24 cellular contexts compared by ENCODE assay signal in genomic region chr2:232983669-232983991, GRCh38. TPM values are rescaled to one million over a fixed set of nuclear protein-coding genes. Genes with fewer than 3 reads are reported as not detected.
A peak's percentile ranks its signal among the peaks of the same experiment; 100 is the strongest.
DNase-seq lines count a peak whose midpoint lies in the region; ATAC-seq and TF ChIP-seq lines count a peak whose summit lies in the region.
"Had no signal": no experiment of that assay in that cellular context is flagged by ENCODE, and none has a peak within 500 bp of the region (broad histone marks: within the 10 kb centered on the region; RNA-seq: fewer than 3 reads in every experiment).

No MANE protein-coding gene starts in this region.

- 48 to 50% methylated on average over 10 of the region's 10 CpGs for WGBS in heart right ventricle, 2 donors

- H3K9me3 ChIP-seq in Karpas-422 (ENCODE audit: low read length) (no peaks in the 10 kb centered on the region), neural progenitor cell (ENCODE audit: low read depth) (no peaks in the 10 kb centered on the region), heart right ventricle (peaks cover 0 to 7% (median 0%) of the 10 kb centered on the region in 11 donors)

- no peaks in the 10 kb centered on the region for H3F3A ChIP-seq in neural progenitor cell (ENCODE audit: low read depth)

- H3K4me1 ChIP-seq in Karpas-422 (ENCODE audit: low read length) (peaks cover 6% of the 10 kb centered on the region), neural progenitor cell (no peaks in the 10 kb centered on the region), heart right ventricle (no peaks in the 10 kb centered on the region)

- ATAC-seq in heart right ventricle = no peak
- no peak for ATAC-seq in HG03135 (IDR thresholded peaks at IDR 0.05; ENCODE audit: unreplicated experiment)
- ATAC-seq in HG02884 (IDR thresholded peaks at IDR 0.05; ENCODE audit: unreplicated experiment) = no peak
- ATAC-seq: GM12878 had no signal

- H3K27ac ChIP-seq in Karpas-422 (ENCODE audit: low read length) = no peak overlapping the region
- no peak overlapping the region for H3K27ac ChIP-seq in neural progenitor cell
- no peak overlapping the region for H3K27ac ChIP-seq in heart right ventricle
- H3K27ac ChIP-seq: BLaER1 treated with 17β-estradiol and CSF1 and Interleukin-3, amounts not matched to agents 10 nM and 100 nM had no signal

- peaks cover 22% of the 10 kb centered on the region for H3K4me1 Mint-ChIP-seq in chondrocyte (ENCODE audit: low read depth)
- H3K4me1 Mint-ChIP-seq in neural progenitor cell = peaks cover 26% of the 10 kb centered on the region
- H3K4me1 Mint-ChIP-seq: CD4-positive, alpha-beta memory T cell had no signal

- H3K79me2 ChIP-seq in Karpas-422 (ENCODE audit: low read length) (no peaks in the 10 kb centered on the region), neural progenitor cell (ENCODE audit: low read depth) (no peaks in the 10 kb centered on the region)

- no peaks in the 10 kb centered on the region for H3K36me3 Mint-ChIP-seq in chondrocyte (ENCODE audit: low read depth)
- H3K36me3 Mint-ChIP-seq in neural progenitor cell = no peaks in the 10 kb centered on the region

- H3K27me3 Mint-ChIP-seq in chondrocyte (ENCODE audit: low read depth) (peaks cover 4% of the 10 kb centered on the region), neural progenitor cell (ENCODE audit: insufficient read depth, low read depth) (peaks cover 7% of the 10 kb centered on the region)

- H3K27ac Mint-ChIP-seq in chondrocyte (ENCODE audit: unreplicated experiment) (no peak overlapping the region), neural progenitor cell (no peak overlapping the region)

- no peaks in the 10 kb centered on the region for H3K27me3 ChIP-seq in Karpas-422 (ENCODE audit: low read length)
- H3K27me3 ChIP-seq in neural progenitor cell = no peaks in the 10 kb centered on the region
- peaks cover 0 to 66% (median 31%) of the 10 kb centered on the region in 7 donors for H3K27me3 ChIP-seq in heart right ventricle
- H3K27me3 ChIP-seq: BLaER1 treated with 17β-estradiol and CSF1 and Interleukin-3, amounts not matched to agents 10 nM and 100 nM had no signal

- no peak for TF ChIP-seq CTCF in chondrocyte (IDR thresholded peaks at IDR 0.05)
- no peak for TF ChIP-seq CTCF in neural progenitor cell (IDR thresholded peaks at IDR 0.05)
- no peak for TF ChIP-seq CTCF in heart right ventricle (IDR thresholded peaks at IDR 0.05)

- intact Hi-C loops in heart right ventricle (cut with DNase I) = no loop called here

- peaks cover 4% of the 10 kb centered on the region for H3K9me3 Mint-ChIP-seq in chondrocyte (ENCODE audit: low read depth)
- no peaks in the 10 kb centered on the region for H3K9me3 Mint-ChIP-seq in neural progenitor cell

- no peaks in the 10 kb centered on the region for H3K9me2 ChIP-seq in Karpas-422 (replicated peaks; ENCODE audit: insufficient read depth, low read length)

- no peak overlapping the region for H3K4me2 ChIP-seq in Karpas-422 (ENCODE audit: low read depth, low read length, poor library complexity, severe bottlenecking)
- H3K4me2 ChIP-seq in neural progenitor cell = no peak overlapping the region

- H3K4me3 Mint-ChIP-seq in chondrocyte (ENCODE audit: unreplicated experiment) (no peak overlapping the region), neural progenitor cell (no peak overlapping the region)
- H3K4me3 Mint-ChIP-seq: CD4-positive, alpha-beta memory T cell had no signal

- H2AFZ ChIP-seq in Karpas-422 (ENCODE audit: low read length) (peak overlapping the region; percentile 82; the same call in 1 of the 2 replicates), neural progenitor cell (replicated peaks) (peak overlapping the region; percentile 66)

- no peaks in the 10 kb centered on the region for H3K36me3 ChIP-seq in Karpas-422 (ENCODE audit: insufficient read depth, low read length)
- H3K36me3 ChIP-seq in neural progenitor cell = no peaks in the 10 kb centered on the region
- H3K36me3 ChIP-seq in heart right ventricle = no peaks in the 10 kb centered on the region
- H3K36me3 ChIP-seq: BLaER1 treated with 17β-estradiol and CSF1 and Interleukin-3, amounts not matched to agents 10 nM and 100 nM had no signal

- no peak overlapping the region for H3K9ac ChIP-seq in Karpas-422 (ENCODE audit: low read length)
- H3K9ac ChIP-seq in neural progenitor cell = no peak overlapping the region
- H3K9ac ChIP-seq: BLaER1 treated with 17β-estradiol and CSF1 and Interleukin-3, amounts not matched to agents 10 nM and 100 nM had no signal

- H4K20me1 ChIP-seq in Karpas-422 (ENCODE audit: insufficient read depth, low read depth, low read length) (no peaks in the 10 kb centered on the region), neural progenitor cell (ENCODE audit: low read depth) (no peaks in the 10 kb centered on the region)
- H4K20me1 ChIP-seq: BLaER1 treated with 17β-estradiol and CSF1 and Interleukin-3, amounts not matched to agents 10 nM and 100 nM had no signal

- DNase-seq in Karpas-422 = no peak
- DNase-seq in chondrocyte (ENCODE audit: low spot score) = peak; percentile 18
- DNase-seq in neural progenitor cell (ENCODE audit: low spot score) = no peak
- no peak for DNase-seq in NCI-H774 (lab: John Stamatoyannopoulos, UW)
- no peak for DNase-seq in heart right ventricle
- DNase-seq: AML-193; CD4-positive, alpha-beta memory T cell; COR-L47; Kasumi-1; MV-4-11; NCI-H1105 treated with DMSO at 0.1 percent for 48 hours; NCI-H146; NCI-H1930; NCI-H2107; NCI-H524; NCI-H82; NK-92 treated with Interleukin-12 subunit alpha and Interleukin-12 subunit beta, amount 100 ng/mL, for 24 hours; SHP77 treated with DMSO at 0.1 percent for 48 hours had no signal

- no peak overlapping the region for H3K4me3 ChIP-seq in Karpas-422 (ENCODE audit: low read length)
- H3K4me3 ChIP-seq in neural progenitor cell = no peak overlapping the region
- H3K4me3 ChIP-seq in heart right ventricle = no peak overlapping the region
- H3K4me3 ChIP-seq: BLaER1 treated with 17β-estradiol and CSF1 and Interleukin-3, amounts not matched to agents 10 nM and 100 nM; GM12878 had no signal

RNA-seq across cellular contexts. Expression of gene NGEF, which starts 29.4 kb away (rescaled TPM):
- total RNA-seq in Karpas-422 (2014; rRNA removed; shearing (Covaris generic); ENCODE audit: low replicate concordance) = not detected in 2 replicates
- total RNA-seq in chondrocyte (0.10 to 0.46 TPM in 2 of 3 replicates, not detected in the other), neural progenitor cell (ENCODE audit: low replicate concordance) (3.2 and 4.3 TPM in 2 replicates), heart right ventricle (under 1 TPM in 7 of 10 donors, not detected in 3; 0.27 to 0.75 (median 0.62) TPM)
- polyA plus RNA-seq in heart right ventricle = under 1 TPM; 0.42 to 0.44 TPM
- total RNA-seq: CD4-positive, alpha-beta memory T cell; GM12878 had no signal
- polyA plus RNA-seq: CD4-positive, alpha-beta memory T cell had no signal

RNA-seq across cellular contexts. Expression of gene NEU2, which starts 48.8 kb away (rescaled TPM):
- total RNA-seq in Karpas-422 (2014; rRNA removed; shearing (Covaris generic); ENCODE audit: low replicate concordance) = not detected in 2 replicates
- total RNA-seq in chondrocyte = not detected in 3 replicates
- not detected in 2 replicates for total RNA-seq in neural progenitor cell (ENCODE audit: low replicate concordance)
- total RNA-seq in heart right ventricle = not detected
- not detected for polyA plus RNA-seq in heart right ventricle
- total RNA-seq: CD4-positive, alpha-beta memory T cell; GM12878; HepG2; M059J had no signal
- polyA plus RNA-seq: CD4-positive, alpha-beta memory T cell; GM12878; HepG2 had no signal
